11 cellular contexts compared by ENCODE assay signal in the genomic region with DNA sequence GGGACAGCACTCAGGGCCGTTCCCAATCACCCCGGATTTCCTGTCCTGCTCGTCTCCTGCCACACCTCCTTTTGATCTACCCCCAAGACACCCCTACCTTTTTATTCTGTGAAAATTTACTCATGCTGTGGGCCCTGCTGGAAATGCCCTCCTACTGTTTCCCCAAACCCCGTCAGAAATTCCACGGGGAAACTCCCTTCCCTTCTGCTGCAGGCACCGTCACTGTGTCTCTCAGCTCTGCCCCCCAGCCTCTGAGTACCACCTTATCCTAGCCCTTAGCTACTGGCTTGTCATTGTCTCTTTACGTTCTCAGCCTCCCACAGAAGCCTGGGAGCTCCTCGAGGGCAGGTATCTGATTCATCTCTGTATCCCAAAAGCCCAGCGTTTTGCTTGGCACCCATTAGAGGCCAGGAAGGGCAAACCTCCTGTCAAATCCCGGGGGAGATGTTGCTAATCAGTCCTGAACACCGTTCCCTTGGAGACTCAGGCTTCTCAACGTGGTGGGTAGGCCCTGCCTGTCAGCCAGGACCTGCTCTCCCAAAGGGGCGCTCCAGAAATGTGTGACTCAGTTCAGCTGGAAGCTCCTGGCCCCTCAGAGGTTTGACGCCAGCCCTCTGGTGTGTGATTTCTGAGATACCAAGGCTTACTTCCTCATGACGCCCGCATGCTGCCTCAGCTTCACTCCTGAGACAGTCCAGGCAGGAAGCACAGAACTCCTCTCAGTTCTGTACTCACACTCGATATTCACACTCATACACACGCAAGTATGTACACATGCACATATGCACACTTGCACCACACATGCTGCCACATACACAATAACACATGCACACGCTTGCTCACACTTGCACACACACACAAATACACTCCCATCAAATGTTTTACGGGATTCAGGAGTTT. TPM values are rescaled to one million over a fixed set of nuclear protein-coding genes. Genes with fewer than 3 reads are reported as not detected.
DNase-seq lines count a peak whose midpoint lies in the region; ATAC-seq, FAIRE-seq and TF ChIP-seq lines count a peak whose summit lies in the region.
"Had no signal": no experiment of that assay in that cellular context is flagged by ENCODE, and none has a peak within 500 bp of the region (broad histone marks: within the 10 kb centered on the region; RNA-seq: fewer than 3 reads in every experiment).

No MANE protein-coding gene starts in this region.

- no peak for FAIRE-seq in pancreas (lab: Jason Lieb, UNC)

- H3K36me3 ChIP-seq in neutrophil (no peaks in the 10 kb centered on the region), pancreas (no peaks in the 10 kb centered on the region)
- H3K36me3 ChIP-seq: esophagus muscularis mucosa had no signal

- H3K4me1 ChIP-seq in neutrophil (ENCODE audit: control insufficient read depth in 1 of 2, insufficient read depth in 1 of 2, low read depth in 1 of 2, low read length in 1 of 2) (peaks cover 27 to 35% of the 10 kb centered on the region in 2 experiments), pancreas (no peaks in the 10 kb centered on the region)
- H3K4me1 ChIP-seq: esophagus muscularis mucosa had no signal

- H3K4me3 ChIP-seq in neutrophil (ENCODE audit: low read depth in 1 of 2, low read length in 1 of 2): no peak overlapping the region
- no peak overlapping the region for H3K4me3 ChIP-seq in pancreas
- H3K4me3 ChIP-seq: esophagus muscularis mucosa had no signal

- H3K27ac ChIP-seq in neutrophil (peak overlapping the region; percentile 64), pancreas (no peak overlapping the region)
- H3K27ac ChIP-seq: esophagus muscularis mucosa, KMS-11 had no signal

- ATAC-seq in activated CD4-positive, CD25-positive, alpha-beta regulatory T cell treated with anti-CD3 and anti-CD28 coated beads, Interleukin-2, amount 50 U/mL, for 24 hours: peak; percentile 37 to 54
- ATAC-seq in HG02610 (IDR thresholded peaks at IDR 0.05; ENCODE audit: unreplicated experiment) (peak; percentile 35), pancreas (no peak)

- intact Hi-C loops in pancreas (cut with DNase I): loop anchor here in 1 of 3 donors (10.0 kb wide), 1 partner anchor 487 kb away; no protein-coding TSS in a partner anchor

- DNase-seq in activated CD4-positive, CD25-positive, alpha-beta regulatory T cell (lab: John Stamatoyannopoulos, UW): no peak
- peak; percentile 68 for DNase-seq in NCI-H226
- no peak for DNase-seq in pancreas
- no peak for DNase-seq in COLO668 (lab: John Stamatoyannopoulos, UW; ENCODE audit: unreplicated experiment)
- no peak for DNase-seq in C1 segment of cervical spinal cord (lab: John Stamatoyannopoulos, UW)
- DNase-seq: AML-193 had no signal

- no peaks in the 10 kb centered on the region for H3K9me3 ChIP-seq in neutrophil
- no peaks in the 10 kb centered on the region for H3K9me3 ChIP-seq in pancreas
- H3K9me3 ChIP-seq: esophagus muscularis mucosa had no signal

- H3K27me3 ChIP-seq in neutrophil (peaks cover 7% of the 10 kb centered on the region), pancreas (no peaks in the 10 kb centered on the region)
- H3K27me3 ChIP-seq: esophagus muscularis mucosa had no signal

- 67 to 72% methylated on average over 20 of the region's 20 CpGs for WGBS in pancreas, 2 donors

- TF ChIP-seq CTCF in neutrophil (IDR thresholded peaks at IDR 0.05) (no peak), pancreas (IDR thresholded peaks at IDR 0.05) (no peak)

RNA-seq across cellular contexts. Expression of a gene that starts 50.7 kb away (rescaled TPM):
- 10 to 100 TPM; 36.2 to 50.2 (median 43.3) TPM for total RNA-seq in pancreas
- polyA plus RNA-seq in pancreas: 10 to 100 TPM; 30.2 to 54.3 TPM

Comparison
In these comparisons a context has a peak if more than half of its experiments do, and no peak if none do; other contexts are left out.
1. ATAC-seq: peak in activated CD4-positive, CD25-positive, alpha-beta regulatory T cell treated with anti-CD3 and anti-CD28 coated beads, Interleukin-2, amount 50 U/mL, for 24 hours (2 of 2) and HG02610 (single experiment); none in pancreas (0 of 4).